In the genomic region with DNA sequence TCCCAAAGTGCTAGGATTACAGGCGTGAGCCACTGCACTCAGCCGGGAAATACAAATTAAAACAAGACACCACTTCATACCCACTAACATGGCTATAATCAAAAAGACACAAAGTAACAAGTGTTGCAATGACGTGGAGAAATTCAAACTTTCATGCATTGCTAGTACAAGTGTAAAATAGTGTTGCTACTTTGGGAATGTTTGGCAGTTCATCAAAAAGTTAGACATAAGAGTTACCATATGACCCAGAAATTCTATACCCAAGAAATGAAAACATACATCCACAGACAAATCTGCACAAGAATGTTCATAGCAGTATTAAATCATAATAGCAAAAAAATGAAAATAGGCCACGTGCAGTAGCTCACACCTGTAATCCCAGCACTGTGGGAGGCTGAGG, we compare ENCODE assay signal across 31 cellular contexts. TPM values are rescaled to one million over a fixed set of nuclear protein-coding genes. Genes with fewer than 3 reads are reported as not detected.
DNase-seq lines count a peak whose midpoint lies in the region; ATAC-seq and TF ChIP-seq lines count a peak whose summit lies in the region.
"Had no signal": no experiment of that assay in that cellular context is flagged by ENCODE, and none has a peak within 500 bp of the region (broad histone marks: within the 10 kb centered on the region; RNA-seq: fewer than 3 reads in every experiment).

No MANE protein-coding gene starts in this region.

- no peak for TF ChIP-seq CTCF in esophagus muscularis mucosa (IDR thresholded peaks at IDR 0.05)
- TF ChIP-seq CTCF in A673 (conservative IDR thresholded peaks at IDR 0.05; ENCODE audit: low read depth, low read length) = no peak

- H3K36me3 ChIP-seq in BLaER1 treated with 17β-estradiol and CSF1 and Interleukin-3, amounts not matched to agents 10 nM and 100 nM = peaks cover 0 to 25% (median 11%) of the 10 kb centered on the region in 11 experiments; a peak in 9 of 22 replicates
- no peaks in the 10 kb centered on the region for H3K36me3 ChIP-seq in naive thymus-derived CD4-positive, alpha-beta T cell (ENCODE audit: control insufficient read depth in 2 of 3, insufficient read depth in 3 of 3, low read length in 3 of 3)
- H3K36me3 ChIP-seq in esophagus muscularis mucosa (no peaks in the 10 kb centered on the region), A673 (ENCODE audit: insufficient read depth, low read length, poor library complexity, severe bottlenecking) (no peaks in the 10 kb centered on the region)
- H3K36me3 ChIP-seq: neural progenitor cell, suprapubic skin, uterus had no signal

- H3K27ac Mint-ChIP-seq in activated T-cell treated with anti-CD3 and anti-CD28 coated beads, Interleukin-2, amount 50 U/mL, for 24 hours = peak overlapping the region; percentile 95
- H3K27ac Mint-ChIP-seq in activated T-helper 17 cell treated with anti-CD3 and anti-CD28 coated beads, Interleukin-2, amount 50 U/mL, for 72 hours = peak overlapping the region; percentile 97
- H3K27ac Mint-ChIP-seq in naive thymus-derived CD4-positive, alpha-beta T cell = peak overlapping the region in 7 of 9 donors; percentile 48 to 93 (median 90)
- H3K27ac Mint-ChIP-seq: B cell, GM23338, neural progenitor cell, progenitor cell of endocrine pancreas, WTC11 had no signal

- peaks cover 53 to 84% (median 59%) of the 10 kb centered on the region in 10 experiments for H3K4me1 ChIP-seq in BLaER1 treated with 17β-estradiol and CSF1 and Interleukin-3, amounts not matched to agents 10 nM and 100 nM
- H3K4me1 ChIP-seq in naive thymus-derived CD4-positive, alpha-beta T cell (ENCODE audit: control insufficient read depth in 2 of 2, insufficient read depth in 2 of 2, low read length in 2 of 2) = peaks cover 29 to 74% of the 10 kb centered on the region in 2 donors
- H3K4me1 ChIP-seq in esophagus muscularis mucosa = peaks cover 69 to 96% (median 93%) of the 10 kb centered on the region in 4 donors
- H3K4me1 ChIP-seq in A673 (ENCODE audit: insufficient read depth, low read length, poor library complexity, severe bottlenecking) = peaks cover 59% of the 10 kb centered on the region

- BruUV-seq in A673 (replicated peaks; lab: Mats Ljungman, UMichigan) = no TSS peak

- intact Hi-C loops in naive thymus-derived CD4-positive, alpha-beta T cell (cut with micrococcal nuclease) = loop anchor here in 1 of 2 donors (5.0 kb wide), 1 partner anchor 139 kb away; a partner anchor contains a TSS
- intact Hi-C loops in esophagus muscularis mucosa (cut with DNase I) (no loop called here), A673 (cut with micrococcal nuclease; ENCODE audit: unreplicated experiment) (no loop called here)

- no peaks in the 10 kb centered on the region for H3K27me3 Mint-ChIP-seq in activated T-cell treated with anti-CD3 and anti-CD28 coated beads, Interleukin-2, amount 50 U/mL, for 24 hours
- no peaks in the 10 kb centered on the region for H3K27me3 Mint-ChIP-seq in activated T-cell treated with anti-CD3 and anti-CD28 coated beads, Interleukin-2, amount 50 U/mL, for 4 hours (ENCODE audit: low read depth)
- H3K27me3 Mint-ChIP-seq in activated T-helper 17 cell treated with anti-CD3 and anti-CD28 coated beads, Interleukin-2, amount 50 U/mL, for 72 hours = no peaks in the 10 kb centered on the region
- H3K27me3 Mint-ChIP-seq in naive thymus-derived CD4-positive, alpha-beta T cell = no peaks in the 10 kb centered on the region
- H3K27me3 Mint-ChIP-seq: activated naive CD8-positive, alpha-beta T cell treated with anti-CD3 and anti-CD28 coated beads, Interleukin-2, amount 10 ng/mL, durations not matched to agents 7 days and 5 days; B cell; progenitor cell of endocrine pancreas had no signal

- H3K36me3 Mint-ChIP-seq in activated T-cell treated with anti-CD3 and anti-CD28 coated beads, Interleukin-2, amount 50 U/mL, for 24 hours (ENCODE audit: low read depth) = peaks cover 36% of the 10 kb centered on the region
- H3K36me3 Mint-ChIP-seq in activated T-cell treated with anti-CD3 and anti-CD28 coated beads, Interleukin-2, amount 50 U/mL, for 4 hours (ENCODE audit: insufficient read depth) = peaks cover 16% of the 10 kb centered on the region
- H3K36me3 Mint-ChIP-seq in activated T-helper 17 cell treated with anti-CD3 and anti-CD28 coated beads, Interleukin-2, amount 50 U/mL, for 72 hours (ENCODE audit: low read depth) = peaks cover 9% of the 10 kb centered on the region
- H3K36me3 Mint-ChIP-seq in naive thymus-derived CD4-positive, alpha-beta T cell = peaks cover 0 to 11% (median 7%) of the 10 kb centered on the region in 5 donors
- H3K36me3 Mint-ChIP-seq: WTC11 had no signal

- no peak for TF ChIP-seq POLR2A in esophagus muscularis mucosa (IDR thresholded peaks at IDR 0.05; ENCODE audit: low read depth)

- no peak for TF ChIP-seq EP300 in esophagus muscularis mucosa (IDR thresholded peaks at IDR 0.05)

- H3K9ac ChIP-seq in BLaER1 treated with 17β-estradiol and CSF1 and Interleukin-3, amounts not matched to agents 10 nM and 100 nM = no peak overlapping the region
- H3K9ac ChIP-seq: neural progenitor cell had no signal

- 0 out of 22 replicates have a peak, but pooled peaks cover 0 to 5% (median 0%) of the 10 kb centered on the region in 11 experiments for H3K9me3 ChIP-seq in BLaER1 treated with 17β-estradiol and CSF1 and Interleukin-3, amounts not matched to agents 10 nM and 100 nM (replicated peaks in 1 of 11)
- no peaks in the 10 kb centered on the region for H3K9me3 ChIP-seq in naive thymus-derived CD4-positive, alpha-beta T cell (ENCODE audit: control insufficient read depth in 2 of 3, low read length in 3 of 3)
- H3K9me3 ChIP-seq in esophagus muscularis mucosa = no peaks in the 10 kb centered on the region
- H3K9me3 ChIP-seq in A673 (ENCODE audit: low read depth, low read length, poor library complexity, severe bottlenecking) = no peaks in the 10 kb centered on the region
- H3K9me3 ChIP-seq: body of pancreas, suprapubic skin, uterus had no signal

- H3K4me3 ChIP-seq in BLaER1 treated with 17β-estradiol and CSF1 and Interleukin-3, amounts not matched to agents 10 nM and 100 nM = no peak overlapping the region
- no peak overlapping the region for H3K4me3 ChIP-seq in naive thymus-derived CD4-positive, alpha-beta T cell (ENCODE audit: low read length)
- H3K4me3 ChIP-seq in esophagus muscularis mucosa (no peak overlapping the region), A673 (ENCODE audit: low read depth, low read length, poor library complexity, severe bottlenecking) (no peak overlapping the region)
- H3K4me3 ChIP-seq: body of pancreas, GM23338, K562, neural progenitor cell, skin epidermis, suprapubic skin, uterus had no signal

- H3K27me3 ChIP-seq in BLaER1 treated with 17β-estradiol and CSF1 and Interleukin-3, amounts not matched to agents 10 nM and 100 nM = no peaks in the 10 kb centered on the region
- H3K27me3 ChIP-seq in naive thymus-derived CD4-positive, alpha-beta T cell (ENCODE audit: control insufficient read depth in 2 of 2, insufficient read depth in 2 of 2, low read length in 2 of 2) = no peaks in the 10 kb centered on the region
- no peaks in the 10 kb centered on the region for H3K27me3 ChIP-seq in esophagus muscularis mucosa
- no peaks in the 10 kb centered on the region for H3K27me3 ChIP-seq in A673 (replicated peaks; ENCODE audit: insufficient read depth, low read depth, low read length, poor library complexity)
- H3K27me3 ChIP-seq: body of pancreas, neural progenitor cell, suprapubic skin, uterus had no signal

- ATAC-seq in activated T-cell treated with anti-CD3 and anti-CD28 coated beads, Interleukin-2, amount 50 U/mL, for 4 hours = no peak
- ATAC-seq in activated T-helper 17 cell treated with anti-CD3 and anti-CD28 coated beads, Interleukin-2, amount 50 U/mL, for 72 hours (replicated peaks) = no peak
- no peak for ATAC-seq in naive thymus-derived CD4-positive, alpha-beta T cell
- ATAC-seq: body of pancreas, GM23338, K562, WTC11 had no signal

- H4K20me1 ChIP-seq in BLaER1 treated with 17β-estradiol and CSF1 and Interleukin-3, amounts not matched to agents 10 nM and 100 nM = peaks cover 61 to 100% (median 97%) of the 10 kb centered on the region in 11 experiments; a peak in 21 of 22 replicates

- peak overlapping the region in 6 of 11 experiments; percentile 35 to 61 (median 58); a peak in 5 of 22 replicates for H3K27ac ChIP-seq in BLaER1 treated with 17β-estradiol and CSF1 and Interleukin-3, amounts not matched to agents 10 nM and 100 nM
- no peak overlapping the region for H3K27ac ChIP-seq in naive thymus-derived CD4-positive, alpha-beta T cell (ENCODE audit: low read depth, low read length)
- H3K27ac ChIP-seq in esophagus muscularis mucosa (replicated peaks in 1 of 4) = peak overlapping the region in 2 of 4 donors; percentile 17 to 56
- H3K27ac ChIP-seq in A673 (ENCODE audit: low read depth, low read length, poor library complexity, severe bottlenecking) = no peak overlapping the region
- H3K27ac ChIP-seq: body of pancreas, neural progenitor cell, suprapubic skin had no signal

- H3K9me3 Mint-ChIP-seq in activated T-cell treated with anti-CD3 and anti-CD28 coated beads, Interleukin-2, amount 50 U/mL, for 24 hours = no peaks in the 10 kb centered on the region
- H3K9me3 Mint-ChIP-seq in activated T-cell treated with anti-CD3 and anti-CD28 coated beads, Interleukin-2, amount 50 U/mL, for 4 hours = no peaks in the 10 kb centered on the region
- no peaks in the 10 kb centered on the region for H3K9me3 Mint-ChIP-seq in activated T-helper 17 cell treated with anti-CD3 and anti-CD28 coated beads, Interleukin-2, amount 50 U/mL, for 72 hours
- H3K9me3 Mint-ChIP-seq in naive thymus-derived CD4-positive, alpha-beta T cell = no peaks in the 10 kb centered on the region
- H3K9me3 Mint-ChIP-seq: activated naive CD8-positive, alpha-beta T cell treated with anti-CD3 and anti-CD28 coated beads, Interleukin-2, amount 10 ng/mL, durations not matched to agents 7 days and 5 days; GM23338; neural progenitor cell; WTC11 had no signal

- 94% methylated on average over 4 of the region's 4 CpGs for WGBS in esophagus muscularis mucosa

- peaks cover 95% of the 10 kb centered on the region for H3K4me1 Mint-ChIP-seq in activated T-cell treated with anti-CD3 and anti-CD28 coated beads, Interleukin-2, amount 50 U/mL, for 24 hours (ENCODE audit: low read depth)
- peaks cover 95% of the 10 kb centered on the region for H3K4me1 Mint-ChIP-seq in activated T-cell treated with anti-CD3 and anti-CD28 coated beads, Interleukin-2, amount 50 U/mL, for 4 hours (ENCODE audit: low read depth)
- H3K4me1 Mint-ChIP-seq in activated T-helper 17 cell treated with anti-CD3 and anti-CD28 coated beads, Interleukin-2, amount 50 U/mL, for 72 hours = peaks cover 87% of the 10 kb centered on the region
- H3K4me1 Mint-ChIP-seq in naive thymus-derived CD4-positive, alpha-beta T cell = peaks cover 71 to 100% (median 97%) of the 10 kb centered on the region in 7 donors

- H3K4me3 Mint-ChIP-seq in activated T-cell treated with anti-CD3 and anti-CD28 coated beads, Interleukin-2, amount 50 U/mL, for 24 hours = no peak overlapping the region
- H3K4me3 Mint-ChIP-seq in activated T-cell treated with anti-CD3 and anti-CD28 coated beads, Interleukin-2, amount 50 U/mL, for 4 hours = no peak overlapping the region
- peak overlapping the region; percentile 87 for H3K4me3 Mint-ChIP-seq in activated T-helper 17 cell treated with anti-CD3 and anti-CD28 coated beads, Interleukin-2, amount 50 U/mL, for 72 hours
- H3K4me3 Mint-ChIP-seq in naive thymus-derived CD4-positive, alpha-beta T cell = peak overlapping the region in 8 of 10 donors; percentile 1 to 88 (median 63)
- H3K4me3 Mint-ChIP-seq: B cell, GM23338, neural progenitor cell, WTC11 had no signal

- DNase-seq in activated T-cell treated with anti-CD3 and anti-CD28 coated beads, Interleukin-2, amount 50 U/mL, for 24 hours = no peak
- DNase-seq in activated T-cell treated with anti-CD3 and anti-CD28 coated beads, Interleukin-2, amount 50 U/mL, for 4 hours = no peak
- no peak for DNase-seq in naive thymus-derived CD4-positive, alpha-beta T cell
- DNase-seq in esophagus muscularis mucosa (ENCODE audit: extremely low spot score) = no peak
- no peak for DNase-seq in A673 (ENCODE audit: low spot score)
- no peak for DNase-seq in stimulated activated CD8-positive, alpha-beta memory T cell treated with anti-CD3 and anti-CD28 coated beads, Interleukin-4, amount 100 ng/mL, for 48 hours
- DNase-seq: activated CD4-positive, alpha-beta T cell treated with anti-CD3 and anti-CD28 coated beads, Interleukin-2, amount 50 U/mL, for 4 hours; activated naive CD8-positive, alpha-beta T cell treated with anti-CD3 and anti-CD28 coated beads, Interleukin-2, amount 10 ng/mL, durations not matched to agents 7 days and 5 days; body of pancreas; DND-41; effector CD8-positive, alpha-beta T cell; erythroblast; hippocampal formation; left ventricle myocardium superior; MM.1S; NCI-H1417; NCI-H2107; NCI-H510A; SHP77; stimulated activated CD4-positive, alpha-beta T cell treated with anti-CD3 and anti-CD28 coated beads, Interleukin-1b, Interleukin-23, amount 100 ng/mL, for 48 hours; uterus had no signal

- POLR2A ChIA-PET in naive thymus-derived CD4-positive, alpha-beta T cell (lab: Charles Lee) = interaction anchor here (1.3 to 2.0 kb wide), 2 partner anchors 14 to 16 kb away, joined by 3 to 6 read pairs; no protein-coding TSS in a partner anchor
- POLR2A ChIA-PET in A673 (lab: Charles Lee; ENCODE audit: low non-redundant PET) = interaction anchor here (0.6 kb wide), 1 partner anchor 32 kb away, joined by 3 read pairs; no protein-coding TSS in a partner anchor

- H3K4me2 ChIP-seq in BLaER1 treated with 17β-estradiol and CSF1 and Interleukin-3, amounts not matched to agents 10 nM and 100 nM = peak overlapping the region; percentile 67 to 93 (median 80); a peak in 20 of 22 replicates
- H3K4me2 ChIP-seq: GM23338, neural progenitor cell had no signal

- CTCF ChIA-PET in naive thymus-derived CD4-positive, alpha-beta T cell (lab: Charles Lee) = interaction anchor here (1.2 kb wide), 1 partner anchor 17 kb away, joined by 4 read pairs; no protein-coding TSS in a partner anchor
- CTCF ChIA-PET in A673 (lab: Charles Lee) = no interaction called here

RNA-seq across cellular contexts. Expression of a gene that starts 16.4 kb away (rescaled TPM):
- 10 to 100 TPM; 47.8 to 50.5 (median 49.8) TPM for total RNA-seq in activated T-cell treated with anti-CD3 and anti-CD28 coated beads, Interleukin-2, amount 50 U/mL, for 4 hours
- total RNA-seq in activated T-helper 17 cell treated with anti-CD3 and anti-CD28 coated beads, Interleukin-2, amount 50 U/mL, for 72 hours = 10 to 100 TPM; 48.8 to 53.6 TPM
- total RNA-seq in naive thymus-derived CD4-positive, alpha-beta T cell = 10 to 100 TPM; 59.5 to 93.3 (median 76.5) TPM
- 10 to 100 TPM; 38.9 to 41.6 TPM for polyA plus RNA-seq in naive thymus-derived CD4-positive, alpha-beta T cell
- total RNA-seq in esophagus muscularis mucosa = 10 to 100 TPM; 34.5 to 40.0 (median 36.1) TPM
- 55.4 and 57.9 TPM in 2 replicates for total RNA-seq in A673 (2021)

Comparison
In these comparisons a context has a peak if more than half of its experiments do, and no peak if none do; other contexts are left out.
1. H3K4me3 Mint-ChIP-seq: peak in activated T-helper 17 cell treated with anti-CD3 and anti-CD28 coated beads, Interleukin-2, amount 50 U/mL, for 72 hours (single experiment) and naive thymus-derived CD4-positive, alpha-beta T cell (8 of 10); none in activated T-cell treated with anti-CD3 and anti-CD28 coated beads, Interleukin-2, amount 50 U/mL, for 24 hours (single experiment) and activated T-cell treated with anti-CD3 and anti-CD28 coated beads, Interleukin-2, amount 50 U/mL, for 4 hours (single experiment).
2. H3K27ac ChIP-seq: peak in BLaER1 treated with 17β-estradiol and CSF1 and Interleukin-3, amounts not matched to agents 10 nM and 100 nM (6 of 11); none in naive thymus-derived CD4-positive, alpha-beta T cell (single experiment) and A673 (single experiment).
3. Peak in every context shown above with its lines, with median percentiles within 50 percentile points of each other: H3K27ac Mint-ChIP-seq.